ENCODE assay signal across 23 cellular contexts in genomic region chr2:10157293-10157692, GRCh38. TPM values are rescaled to one million over a fixed set of nuclear protein-coding genes. Genes with fewer than 3 reads are reported as not detected.
DNase-seq lines count a peak whose midpoint lies in the region; ATAC-seq and TF ChIP-seq lines count a peak whose summit lies in the region.
"Had no signal": no experiment of that assay in that cellular context is flagged by ENCODE, and none has a peak within 500 bp of the region (broad histone marks: within the 10 kb centered on the region; RNA-seq: fewer than 3 reads in every experiment).

No MANE protein-coding gene starts in this region.

- POLR2A ChIA-PET in SK-N-SH (lab: Yijun Ruan, JAX): no interaction called here

- H3K36me3 ChIP-seq in SK-N-SH (replicated peaks in 1 of 2; ENCODE audit: control insufficient read depth in 1 of 2, insufficient read depth in 2 of 2, low read length in 1 of 2) (peaks cover 0 to 13% of the 10 kb centered on the region in 2 experiments), spleen (peaks cover 0 to 53% (median 0%) of the 10 kb centered on the region in 6 donors), MM.1S (replicated peaks; ENCODE audit: insufficient read depth, low read length) (no peaks in the 10 kb centered on the region)
- H3K36me3 ChIP-seq: uterus had no signal

- ATAC-seq in SK-N-SH treated with all-trans-retinoic acid at 6 μM for 48 hours: no peak
- ATAC-seq: body of pancreas; CD8-positive, alpha-beta T cell; left ventricle myocardium superior; stimulated activated naive CD8-positive, alpha-beta T cell treated with anti-CD3 and anti-CD28 coated beads, Interleukin-15, Interleukin-2, amounts not matched to agents 100 U/mL and 50 U/mL, for 24 hours had no signal

- H3K4me1 ChIP-seq in SK-N-SH (ENCODE audit: control insufficient read depth in 1 of 2, insufficient read depth in 2 of 2, low read depth in 1 of 2, low read length in 1 of 2): peaks cover 0 to 7% of the 10 kb centered on the region in 2 experiments; a peak in 1 of 4 replicates
- H3K4me1 ChIP-seq in spleen: no peaks in the 10 kb centered on the region
- no peaks in the 10 kb centered on the region for H3K4me1 ChIP-seq in MM.1S (ENCODE audit: low read length)
- H3K4me1 ChIP-seq: body of pancreas, HAP-1, SJSA1, uterus had no signal

- H3K9me3 ChIP-seq in SK-N-SH (no peaks in the 10 kb centered on the region), spleen (no peaks in the 10 kb centered on the region), MM.1S (replicated peaks; ENCODE audit: insufficient read depth, low read length) (no peaks in the 10 kb centered on the region)
- H3K9me3 ChIP-seq: body of pancreas, HAP-1, neutrophil, SJSA1, uterus had no signal

- no peaks in the 10 kb centered on the region for H3K27me3 ChIP-seq in SK-N-SH (ENCODE audit: insufficient read depth)
- no peaks in the 10 kb centered on the region for H3K27me3 ChIP-seq in spleen (replicated peaks in 1 of 7)
- no peaks in the 10 kb centered on the region for H3K27me3 ChIP-seq in MM.1S (replicated peaks; ENCODE audit: insufficient read depth, low read length)
- H3K27me3 ChIP-seq: body of pancreas, neutrophil, SJSA1, uterus had no signal

- TF ChIP-seq CTCF in SK-N-SH (IDR thresholded peaks at IDR 0.05) (peak; percentile 10; the same call in 1 of the 2 replicates), choroid plexus epithelial cell (conservative IDR thresholded peaks at IDR 0.05; ENCODE audit: low read depth, low read length) (peak; percentile 11), spleen (IDR thresholded peaks at IDR 0.05 in 8 of 11, conservative IDR thresholded peaks at IDR 0.05 in 3 of 11) (no peak), MM.1S (IDR thresholded peaks at IDR 0.05; ENCODE audit: low read length) (no peak)

- 99% methylated on average over 4 of the region's 4 CpGs for WGBS in SK-N-SH (ENCODE audit: low lambda C conversion rate)
- 89 to 97% (median 91%) methylated on average over 4 of the region's 4 CpGs for WGBS in spleen, 5 donors

- TF ChIP-seq POLR2A in spleen (IDR thresholded peaks at IDR 0.05): no peak

- CTCF ChIA-PET in SK-N-SH (lab: Yijun Ruan, JAX): interaction anchor here (1.7 to 10.4 kb wide), 6 partner anchors 9 to 252 kb away, joined by 7 to 100 read pairs (median 12); no protein-coding TSS in a partner anchor

- TF ChIP-seq EP300 in SK-N-SH (IDR thresholded peaks at IDR 0.05; ENCODE audit: borderline replicate concordance in 1 of 2, low read depth in 1 of 2, low read length in 1 of 2): no peak

- H2AFZ ChIP-seq in SK-N-SH (ENCODE audit: low read depth): no peak overlapping the region
- H2AFZ ChIP-seq in MM.1S (ENCODE audit: low read length): no peak overlapping the region

- H3K4me2 ChIP-seq in SK-N-SH: no peak overlapping the region
- no peak overlapping the region for H3K4me2 ChIP-seq in MM.1S (ENCODE audit: low read depth, low read length)

- DNase-seq in SK-N-SH (peak; percentile 50), NAMALWA (ENCODE audit: low spot score) (peak; percentile 38), choroid plexus epithelial cell (ENCODE audit: low read depth) (peak; percentile 24), spleen (peak; percentile 19), GM19238 (ENCODE audit: insufficient read length, low spot score) (no peak), MM.1S (no peak), kidney glomerular epithelial cell (lab: John Stamatoyannopoulos, UW) (no peak)
- DNase-seq: 8988T; activated effector memory CD4-positive, alpha-beta T cell treated with Interleukin-2 at 50 U/mL for 16 hours; AML-193; body of pancreas; CD8-positive, alpha-beta T cell; left ventricle myocardium superior; NCI-H1092; NCI-H1694 treated with DMSO at 0.1 percent for 48 hours; RPMI8226; stimulated activated naive CD8-positive, alpha-beta T cell treated with anti-CD3 and anti-CD28 coated beads, Interleukin-15, Interleukin-2, amounts not matched to agents 100 U/mL and 50 U/mL, for 24 hours; T-helper 2 cell; uterus had no signal

- H3K9ac ChIP-seq in SK-N-SH (no peak overlapping the region), MM.1S (ENCODE audit: low read length) (no peak overlapping the region)

- H3F3A ChIP-seq in SK-N-SH (replicated peaks; ENCODE audit: insufficient read depth): no peaks in the 10 kb centered on the region
- H3F3A ChIP-seq in MM.1S (ENCODE audit: insufficient read depth, low read length): no peaks in the 10 kb centered on the region

- no peak overlapping the region for H3K4me3 ChIP-seq in SK-N-SH (ENCODE audit: low read depth in 2 of 2, low read length in 1 of 2)
- no peak overlapping the region for H3K4me3 ChIP-seq in choroid plexus epithelial cell (ENCODE audit: low read depth, low read length)
- H3K4me3 ChIP-seq in spleen: no peak overlapping the region
- H3K4me3 ChIP-seq in MM.1S (ENCODE audit: low read length): no peak overlapping the region
- H3K4me3 ChIP-seq: body of pancreas, HAP-1, SJSA1, uterus had no signal

- H3K79me2 ChIP-seq in SK-N-SH (ENCODE audit: insufficient read depth) (no peaks in the 10 kb centered on the region), MM.1S (ENCODE audit: low read length) (no peaks in the 10 kb centered on the region)

- no peaks in the 10 kb centered on the region for H3K9me2 ChIP-seq in SK-N-SH
- H3K9me2 ChIP-seq in MM.1S (replicated peaks; ENCODE audit: insufficient read depth, low read length): no peaks in the 10 kb centered on the region

- no peaks in the 10 kb centered on the region for H4K20me1 ChIP-seq in SK-N-SH (ENCODE audit: insufficient read depth)
- no peaks in the 10 kb centered on the region for H4K20me1 ChIP-seq in MM.1S (ENCODE audit: insufficient read depth, low read length)

- intact Hi-C loops in spleen (cut with DNase I; ENCODE audit: low total_unique reads): no loop called here

- H3K27ac ChIP-seq in SK-N-SH (ENCODE audit: low read depth in 2 of 2, low read length in 1 of 2) (no peak overlapping the region), spleen (no peak overlapping the region), MM.1S (ENCODE audit: low read length) (no peak overlapping the region)
- H3K27ac ChIP-seq: body of pancreas, neutrophil, SJSA1, uterus had no signal

- no peak for TF ChIP-seq RAD21 in SK-N-SH (IDR thresholded peaks at IDR 0.05; ENCODE audit: low read length)

TF ChIP-seq in SK-N-SH, 30 proteins besides CTCF, POLR2A, EP300 and RAD21:
- TF ChIP-seq JUND (IDR thresholded peaks at IDR 0.05): no peak
- TF ChIP-seq RCOR1 (IDR thresholded peaks at IDR 0.05; ENCODE audit: low read length): no peak

TF ChIP-seq in SK-N-SH treated with all-trans-retinoic acid at 6 μM for 48 hours, 23 proteins besides CTCF, POLR2A, EP300 and RAD21 (continues in another document):
- TF ChIP-seq ZNF565 (CRISPR knock-in tag; conservative IDR thresholded peaks at IDR 0.05; ENCODE audit: low read depth) (no peak), CREB5 (CRISPR knock-in tag; IDR thresholded peaks at IDR 0.05; ENCODE audit: low read depth) (no peak), ZNF70 (CRISPR knock-in tag; IDR thresholded peaks at IDR 0.05) (no peak), CSDC2 (CRISPR knock-in tag; IDR thresholded peaks at IDR 0.05) (no peak), ZFP30 (CRISPR knock-in tag; IDR thresholded peaks at IDR 0.05) (no peak), SNAI2 (CRISPR knock-in tag; IDR thresholded peaks at IDR 0.05) (no peak), PATZ1 (CRISPR knock-in tag; IDR thresholded peaks at IDR 0.05; ENCODE audit: borderline replicate concordance) (no peak), CSRNP3 (CRISPR knock-in tag; IDR thresholded peaks at IDR 0.05) (no peak), TOX (CRISPR knock-in tag; IDR thresholded peaks at IDR 0.05; ENCODE audit: borderline replicate concordance) (no peak), ISL1 (CRISPR knock-in tag; IDR thresholded peaks at IDR 0.05) (no peak), BACH2 (CRISPR knock-in tag; IDR thresholded peaks at IDR 0.05; ENCODE audit: borderline replicate concordance) (no peak)

RNA-seq across cellular contexts. Expression of gene RRM2, which starts 34.8 kb away (rescaled TPM):
- polyA plus RNA-seq in SK-N-SH (2012; rRNA removed): 23.6 and 38.9 TPM in 2 replicates
- polyA plus RNA-seq in SK-N-SH (2012; cell fraction: cytosol; rRNA removed): 32.2 and 37.7 TPM in 2 replicates
- 53.0 and 97.8 TPM in 2 replicates for polyA plus RNA-seq in SK-N-SH (2012; cell fraction: nucleus; rRNA removed)
- 10 to 100 TPM in 5 of 7 donors, 1 to 10 TPM in 2; 6.3 to 39.2 (median 14.3) TPM for total RNA-seq in spleen
- 10 to 100 TPM in 2 of 3 donors, 1 to 10 TPM in 1; 2.3 to 15.6 (median 12.4) TPM for polyA plus RNA-seq in spleen
- total RNA-seq: body of pancreas had no signal

Comparison
In these comparisons a context has a peak if more than half of its experiments do, and no peak if none do; other contexts are left out.
1. DNase-seq: peak in SK-N-SH (single experiment), NAMALWA (single experiment), choroid plexus epithelial cell (single experiment) and spleen (single experiment); none in GM19238 (single experiment), MM.1S (single experiment) and kidney glomerular epithelial cell (single experiment).
2. CTCF ChIP-seq: peak in SK-N-SH (single experiment) and choroid plexus epithelial cell (single experiment); none in spleen (0 of 11) and MM.1S (single experiment).